1 cellular context compared by ENCODE assay signal in genomic region chr22:50243704-50244419, GRCh38.
TF ChIP-seq lines count a peak whose summit lies in the region.

No MANE protein-coding gene starts in this region.

TF ChIP-seq in HepG2, 621 proteins besides CTCF, POLR2A, EP300 and RAD21 (continued from another document):
- TF ChIP-seq GTF3A (CRISPR knock-in tag; conservative IDR thresholded peaks at IDR 0.05) (no peak), SNRNP70 (IDR thresholded peaks at IDR 0.05; ENCODE audit: low read depth, low read length) (no peak)
